ENCODE assay signal across 25 cellular contexts in the genomic region with DNA sequence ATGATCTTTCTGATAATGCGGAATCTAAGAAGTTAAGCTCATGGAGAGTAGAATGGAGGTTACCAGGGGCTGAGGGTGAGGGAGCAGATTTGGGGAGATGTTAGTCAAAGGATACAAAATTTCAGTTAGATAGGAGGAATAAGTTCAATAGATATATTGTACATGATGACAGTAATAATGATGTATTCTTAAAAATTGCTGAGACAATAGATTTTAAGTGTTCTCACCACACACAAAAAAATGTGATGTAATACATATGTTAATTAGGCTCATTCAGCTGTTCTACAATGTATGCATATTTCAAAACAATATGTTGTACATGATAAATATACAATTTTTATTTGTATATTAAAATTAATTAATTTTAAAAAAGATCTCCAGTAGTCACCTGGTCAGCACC.
"Had no signal": no experiment of that assay in that cellular context is flagged by ENCODE, and none has a peak within 500 bp of the region (broad histone marks: within the 10 kb centered on the region; RNA-seq: fewer than 3 reads in every experiment).

No MANE protein-coding gene starts in this region.

- H3K27me3 Mint-ChIP-seq: naive thymus-derived CD4-positive, alpha-beta T cell; stimulated activated naive B cell treated with anti-CD40 and anti-IgM and Interleukin-4, amounts not matched to agents 10 μg/mL and 1 μg/mL and 100 μg/mL, for 72 hours; stimulated activated naive CD8-positive, alpha-beta T cell treated with anti-CD3 and anti-CD28 coated beads, Interleukin-15, Interleukin-2, amounts not matched to agents 100 ng/mL and 50 ng/mL, for 24 hours had no signal

- H3K4me3 Mint-ChIP-seq: naive thymus-derived CD4-positive, alpha-beta T cell; nephron progenitor cell; stimulated activated naive B cell treated with anti-CD40 and anti-IgM and Interleukin-4, amounts not matched to agents 10 μg/mL and 1 μg/mL and 100 μg/mL, for 72 hours; stimulated activated naive CD8-positive, alpha-beta T cell treated with anti-CD3 and anti-CD28 coated beads, Interleukin-15, Interleukin-2, amounts not matched to agents 100 ng/mL and 50 ng/mL, for 24 hours had no signal

- H3K4me1 Mint-ChIP-seq: stimulated activated naive B cell treated with anti-CD40 and anti-IgM and Interleukin-4, amounts not matched to agents 10 μg/mL and 1 μg/mL and 100 μg/mL, for 72 hours had no signal

- H3K27ac ChIP-seq: foreskin keratinocyte had no signal

- ATAC-seq: foreskin keratinocyte; gastroesophageal sphincter; left lung; naive thymus-derived CD4-positive, alpha-beta T cell; stimulated activated naive B cell treated with anti-CD40 and anti-IgM and Interleukin-4, amounts not matched to agents 10 μg/mL and 1 μg/mL and 100 μg/mL, for 72 hours had no signal

- H3K9me3 Mint-ChIP-seq: nephron progenitor cell; stimulated activated naive B cell treated with anti-CD40 and anti-IgM and Interleukin-4, amounts not matched to agents 10 μg/mL and 1 μg/mL and 100 μg/mL, for 72 hours; stimulated activated naive CD8-positive, alpha-beta T cell treated with anti-CD3 and anti-CD28 coated beads, Interleukin-15, Interleukin-2, amounts not matched to agents 100 ng/mL and 50 ng/mL, for 24 hours had no signal

- FAIRE-seq: endothelial cell of umbilical vein, islet of Langerhans, small intestine had no signal

- H3K27me3 ChIP-seq: esophagus muscularis mucosa, foreskin keratinocyte, gastroesophageal sphincter, heart right ventricle, left lung, vagina had no signal

- H3K4me1 ChIP-seq: foreskin keratinocyte, left lung had no signal

- H3K4me3 ChIP-seq: coronary artery, esophagus muscularis mucosa, gastroesophageal sphincter, heart right ventricle, left lung, prostate gland, vagina had no signal

- DNase-seq: dermis blood vessel endothelial cell; effector memory CD4-positive, alpha-beta T cell; foreskin keratinocyte; heart right ventricle; hippocampal formation; left cardiac atrium; left lung; mesendoderm; midbrain; naive thymus-derived CD4-positive, alpha-beta T cell; nephron progenitor cell; nucleus accumbens; small intestine; stimulated activated CD4-positive, alpha-beta T cell treated with anti-CD3 and anti-CD28 coated beads, Interleukin-15, amount 100 ng/mL, for 24 hours; stimulated activated CD4-positive, alpha-beta T cell treated with anti-CD3 and anti-CD28 coated beads, Interleukin-2, amount 100 ng/mL, for 48 hours; stimulated activated naive B cell treated with anti-CD40 and anti-IgM and Interleukin-4, amounts not matched to agents 10 μg/mL and 1 μg/mL and 100 μg/mL, for 72 hours; trophoblast cell had no signal

- H3K27ac Mint-ChIP-seq: stimulated activated naive B cell treated with anti-CD40 and anti-IgM and Interleukin-4, amounts not matched to agents 10 μg/mL and 1 μg/mL and 100 μg/mL, for 72 hours; stimulated activated naive CD8-positive, alpha-beta T cell treated with anti-CD3 and anti-CD28 coated beads, Interleukin-15, Interleukin-2, amounts not matched to agents 100 ng/mL and 50 ng/mL, for 24 hours had no signal

- H3K9me3 ChIP-seq: esophagus muscularis mucosa, gastroesophageal sphincter, heart right ventricle, left lung, prostate gland, vagina had no signal
